1 cellular context compared by ENCODE assay signal in genomic region chr14:84006643-84007137, GRCh38.
TF ChIP-seq lines count a peak whose summit lies in the region.

No MANE protein-coding gene starts in this region.

TF ChIP-seq in GM23338, 12 proteins besides CTCF, POLR2A, EP300 and RAD21 (continued from another document):
- no peak for TF ChIP-seq ZNF114 (CRISPR knock-in tag; IDR thresholded peaks at IDR 0.05)
- TF ChIP-seq NANOG (IDR thresholded peaks at IDR 0.05; ENCODE audit: borderline replicate concordance): no peak
- no peak for TF ChIP-seq ETS1 (IDR thresholded peaks at IDR 0.05)
- TF ChIP-seq ZNF462 (CRISPR knock-in tag; IDR thresholded peaks at IDR 0.05): no peak
